In the genomic region with DNA sequence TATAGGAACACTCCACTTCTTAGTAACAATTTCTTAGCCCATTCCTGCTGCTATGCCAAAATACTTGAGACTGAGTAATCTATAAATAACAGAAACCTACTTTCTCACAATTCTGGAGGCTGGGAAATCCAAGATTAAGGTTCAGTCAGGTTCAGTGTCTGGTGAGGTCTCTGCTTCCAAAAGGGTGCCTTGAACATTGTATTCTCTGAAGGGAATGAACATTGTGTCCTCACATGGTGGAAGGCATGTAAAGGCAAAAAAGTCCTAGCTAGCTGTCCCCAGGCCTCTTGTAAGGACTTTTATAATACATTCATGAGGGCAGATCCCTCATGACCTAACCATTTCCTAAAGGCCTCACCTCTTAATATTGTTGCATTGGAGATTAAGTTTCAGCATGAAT, we compare ENCODE assay signal across 17 cellular contexts. TPM values are rescaled to one million over a fixed set of nuclear protein-coding genes. Genes with fewer than 3 reads are reported as not detected.
DNase-seq lines count a peak whose midpoint lies in the region; ATAC-seq, FAIRE-seq and TF ChIP-seq lines count a peak whose summit lies in the region.
"Had no signal": no experiment of that assay in that cellular context is flagged by ENCODE, and none has a peak within 500 bp of the region (broad histone marks: within the 10 kb centered on the region; RNA-seq: fewer than 3 reads in every experiment).

No MANE protein-coding gene starts in this region.

- TF ChIP-seq CTCF in body of pancreas (IDR thresholded peaks at IDR 0.05), result no peak
- no peak for TF ChIP-seq CTCF in keratinocyte (optimal IDR thresholded peaks at IDR 0.05 in 1 of 3, IDR thresholded peaks at IDR 0.05 in 1 of 3, conservative IDR thresholded peaks at IDR 0.05 in 1 of 3; ENCODE audit: extremely low read depth in 1 of 3, insufficient read depth in 2 of 3, low read length in 3 of 3)

- ATAC-seq in body of pancreas (peak; percentile 6), GM19452 (IDR thresholded peaks at IDR 0.05; ENCODE audit: unreplicated experiment) (no peak)

- no peak overlapping the region for H3K9ac ChIP-seq in keratinocyte (ENCODE audit: control insufficient read depth, extremely low read depth, insufficient read depth, low read length)
- no peak overlapping the region for H3K9ac ChIP-seq in subcutaneous abdominal adipose tissue (ENCODE audit: low read length in 5 of 5)

- H3K4me3 ChIP-seq in body of pancreas (no peak overlapping the region), keratinocyte (ENCODE audit: control insufficient read depth in 2 of 3, extremely low read depth in 1 of 3, insufficient read depth in 2 of 3, low read depth in 1 of 3, low read length in 3 of 3) (no peak overlapping the region), subcutaneous abdominal adipose tissue (ENCODE audit: low read depth in 1 of 5, low read length in 5 of 5) (no peak overlapping the region)

- peak; percentile 12 for FAIRE-seq in GM18507 (lab: Jason Lieb, UNC)
- peak; percentile 59 for FAIRE-seq in keratinocyte (lab: Jason Lieb, UNC)

- H3K27ac ChIP-seq in body of pancreas, result peak overlapping the region; percentile 72 to 90 (median 82)
- H3K27ac ChIP-seq in keratinocyte (ENCODE audit: control insufficient read depth, insufficient read depth, low read length), result no peak overlapping the region
- H3K27ac ChIP-seq in subcutaneous abdominal adipose tissue (ENCODE audit: low read depth, low read length), result peak overlapping the region; percentile 6

- H3K4me1 ChIP-seq in body of pancreas, result peaks cover 25% of the 10 kb centered on the region
- H3K4me1 ChIP-seq in keratinocyte (ENCODE audit: control insufficient read depth, extremely low read depth, insufficient read depth, low read length), result peaks cover 12% of the 10 kb centered on the region
- H3K4me1 ChIP-seq in subcutaneous abdominal adipose tissue (ENCODE audit: control insufficient read depth in 5 of 5, insufficient read depth in 5 of 5, low read length in 5 of 5), result peaks cover 0 to 15% (median 13%) of the 10 kb centered on the region in 5 donors

- H3K79me2 ChIP-seq in keratinocyte (ENCODE audit: control insufficient read depth, insufficient read depth, low read length), result no peaks in the 10 kb centered on the region

- dilution Hi-C loops in keratinocyte (cut with MboI; ENCODE audit: extremely low pct_ligation_motif_present, low sequenced_read_pairs), result no loop called here

- H3K36me3 ChIP-seq in body of pancreas (replicated peaks in 1 of 2; ENCODE audit: insufficient read depth in 1 of 2, low read depth in 2 of 2) (no peaks in the 10 kb centered on the region), keratinocyte (ENCODE audit: control insufficient read depth in 2 of 2, extremely low read depth in 1 of 2, insufficient read depth in 2 of 2, low read length in 2 of 2) (no peaks in the 10 kb centered on the region), subcutaneous abdominal adipose tissue (ENCODE audit: control insufficient read depth in 5 of 5, insufficient read depth in 5 of 5, low read length in 5 of 5) (no peaks in the 10 kb centered on the region)

- H3K27me3 ChIP-seq in body of pancreas, result no peaks in the 10 kb centered on the region
- no peaks in the 10 kb centered on the region for H3K27me3 ChIP-seq in keratinocyte (ENCODE audit: control insufficient read depth, extremely low read depth, insufficient read depth, low read length)
- no peaks in the 10 kb centered on the region for H3K27me3 ChIP-seq in subcutaneous abdominal adipose tissue (ENCODE audit: control insufficient read depth in 5 of 5, insufficient read depth in 4 of 5, low read length in 5 of 5)

- no peak overlapping the region for H2AFZ ChIP-seq in keratinocyte (ENCODE audit: control insufficient read depth, low read length)

- no peak for DNase-seq in GM18507 (ENCODE audit: extremely low spot score, insufficient read length, low read depth)
- no peak for DNase-seq in body of pancreas
- no peak for DNase-seq in keratinocyte (ENCODE audit: low read depth, low spot score)
- no peak for DNase-seq in head of caudate nucleus
- no peak for DNase-seq in activated gamma-delta T cell (lab: John Stamatoyannopoulos, UW)
- no peak for DNase-seq in NCI-H2171 (lab: John Stamatoyannopoulos, UW)
- DNase-seq: activated CD4-positive, alpha-beta T cell treated with anti-CD3 and anti-CD28 coated beads, Interleukin-2, amount 10 ng/mL, durations not matched to agents 24 days and 14 days; activated T-cell treated with anti-CD3 and anti-CD28 coated beads for 4 hours; CD4-positive, alpha-beta T cell; cerebellar nuclear complex; DMS79; NCI-H1048; NCI-H2107; NCI-H526 treated with DMSO at 0.1 percent for 48 hours; stimulated activated CD4-positive, alpha-beta T cell treated with anti-CD3 and anti-CD28 coated beads, Interleukin-4, amount 100 ng/mL, for 1 hour had no signal

- no peak overlapping the region for H3K4me2 ChIP-seq in keratinocyte (ENCODE audit: control insufficient read depth, extremely low read depth, insufficient read depth, low read depth, low read length)

- H4K20me1 ChIP-seq in keratinocyte (ENCODE audit: control insufficient read depth, extremely low read depth, insufficient read depth, low read length), result no peaks in the 10 kb centered on the region

- TF ChIP-seq POLR2A in body of pancreas (IDR thresholded peaks at IDR 0.05), result no peak

- intact Hi-C loops in body of pancreas (cut with DNase I), result no loop called here
- intact Hi-C loops in head of caudate nucleus (cut with DNase I), result loop anchor here (10.0 kb wide), 1 partner anchor 568 kb away; no protein-coding TSS in a partner anchor

- H3K9me3 ChIP-seq in body of pancreas, result no peaks in the 10 kb centered on the region
- no peaks in the 10 kb centered on the region for H3K9me3 ChIP-seq in keratinocyte (ENCODE audit: control insufficient read depth, low read depth, low read length)
- H3K9me3 ChIP-seq in subcutaneous abdominal adipose tissue (ENCODE audit: control insufficient read depth in 5 of 5, low read length in 5 of 5), result no peaks in the 10 kb centered on the region

- no peaks in the 10 kb centered on the region for H3K9me1 ChIP-seq in keratinocyte (ENCODE audit: control insufficient read depth, extremely low read depth, insufficient read depth, low read length)

RNA-seq across cellular contexts. Expression of a gene that starts 6.9 kb away (rescaled TPM):
- not detected for total RNA-seq in body of pancreas
- 0.07 to 0.26 TPM in 2 of 3 replicates, not detected in the other for polyA plus RNA-seq in keratinocyte
- polyA plus RNA-seq in keratinocyte (2011; ENCODE audit: low read depth), result 1.1 TPM
- 0.12 and 0.23 TPM in 2 replicates for polyA plus RNA-seq in keratinocyte (2011; cell fraction: cytosol; rRNA removed)
- 0.14 TPM in 1 of 2 replicates, not detected in the other for polyA plus RNA-seq in keratinocyte (2011; cell fraction: nucleus; rRNA removed)
- 0.24 and 1.1 TPM in 2 replicates for polyA plus RNA-seq in keratinocyte (2012; ENCODE audit: low replicate concordance)
- polyA minus RNA-seq in keratinocyte, result 0.46 TPM in 1 of 3 replicates, not detected in the others
- polyA minus RNA-seq in keratinocyte (2011; cell fraction: cytosol; rRNA and poly(A)+ RNA removed), result not detected
- polyA minus RNA-seq in keratinocyte (2011; cell fraction: nucleus; rRNA and poly(A)+ RNA removed), result not detected in 2 replicates
